ENCODE assay signal across 27 cellular contexts in genomic region chr20:61866165-61866564, GRCh38.
"Had no signal": no experiment of that assay in that cellular context is flagged by ENCODE, and none has a peak within 500 bp of the region (broad histone marks: within the 10 kb centered on the region; RNA-seq: fewer than 3 reads in every experiment).

No MANE protein-coding gene starts in this region.

- H3K27me3 ChIP-seq: neural progenitor cell, ovary, testis, transverse colon, upper lobe of right lung, uterus had no signal

- H3K4me2 ChIP-seq: neural progenitor cell, smooth muscle cell had no signal

- H3K27ac ChIP-seq: neural progenitor cell, ovary, parathyroid adenoma, psoas muscle, skin epidermis, spleen, suprapubic skin, testis, tibial artery, transverse colon, upper lobe of right lung, uterus had no signal

- H3K9me3 ChIP-seq: ovary, psoas muscle, suprapubic skin, testis, transverse colon, upper lobe of right lung, uterus had no signal

- H3K4me3 ChIP-seq: neural progenitor cell, ovary, psoas muscle, skin epidermis, smooth muscle cell, spleen, suprapubic skin, testis, tibial artery, transverse colon, upper lobe of right lung, uterus had no signal

- H3K79me2 ChIP-seq: parathyroid adenoma had no signal

- H2AFZ ChIP-seq: neural progenitor cell, parathyroid adenoma had no signal

- H3K36me3 ChIP-seq: neural progenitor cell, ovary, spleen, suprapubic skin, tibial artery, transverse colon, upper lobe of right lung, uterus had no signal

- H3K9ac ChIP-seq: neural progenitor cell, parathyroid adenoma had no signal

- ATAC-seq: natural killer cell; psoas muscle; right cardiac atrium; sciatic nerve; stimulated activated memory B cell treated with anti-CD40 and anti-IgM and Interleukin-4, amounts not matched to agents 10 μg/mL and 1 μg/mL and 100 μg/mL, for 72 hours; stimulated activated naive CD8-positive, alpha-beta T cell treated with anti-CD3 and anti-CD28 coated beads, Interleukin-15, amount 100 ng/mL, for 72 hours; stimulated activated naive CD8-positive, alpha-beta T cell treated with anti-CD3 and anti-CD28 coated beads, Interleukin-15, Interleukin-2, amounts not matched to agents 100 U/mL and 50 U/mL, for 24 hours; upper lobe of right lung had no signal

- H3K4me1 ChIP-seq: neural progenitor cell, parathyroid adenoma, psoas muscle, spleen, suprapubic skin, testis, tibial artery, transverse colon, upper lobe of right lung, uterus had no signal

- DNase-seq: natural killer cell; occipital lobe; ovary; psoas muscle; spleen; stimulated activated CD4-positive, alpha-beta T cell treated with anti-CD3 and anti-CD28 coated beads, Interleukin-12 subunit alpha, Interleukin-12 subunit beta, amount 100 ng/mL, for 4 hours; stimulated activated CD4-positive, alpha-beta T cell treated with anti-CD3 and anti-CD28 coated beads, Interleukin-1b, Interleukin-23, amount 100 ng/mL, for 48 hours; stimulated activated CD4-positive, alpha-beta T cell treated with anti-CD3 and anti-CD28 coated beads, Interleukin-4, amount 100 ng/mL, for 1 hour; stimulated activated CD4-positive, alpha-beta T cell treated with anti-CD3 and anti-CD28 coated beads, Interleukin-4, amount 100 ng/mL, for 4 hours; stimulated activated CD8-positive, alpha-beta memory T cell treated with anti-CD3 and anti-CD28 coated beads, Interleukin-4, amount 100 ng/mL, for 48 hours; stimulated activated naive CD4-positive, alpha-beta T cell; stimulated activated naive CD8-positive, alpha-beta T cell treated with anti-CD3 and anti-CD28 coated beads, Interleukin-15, amount 100 ng/mL, for 72 hours; stimulated activated naive CD8-positive, alpha-beta T cell treated with anti-CD3 and anti-CD28 coated beads, Interleukin-15, Interleukin-2, amounts not matched to agents 100 U/mL and 50 U/mL, for 24 hours; substantia nigra; testis; tibial artery; transverse colon; upper lobe of right lung; uterus had no signal
